In the genomic region with DNA sequence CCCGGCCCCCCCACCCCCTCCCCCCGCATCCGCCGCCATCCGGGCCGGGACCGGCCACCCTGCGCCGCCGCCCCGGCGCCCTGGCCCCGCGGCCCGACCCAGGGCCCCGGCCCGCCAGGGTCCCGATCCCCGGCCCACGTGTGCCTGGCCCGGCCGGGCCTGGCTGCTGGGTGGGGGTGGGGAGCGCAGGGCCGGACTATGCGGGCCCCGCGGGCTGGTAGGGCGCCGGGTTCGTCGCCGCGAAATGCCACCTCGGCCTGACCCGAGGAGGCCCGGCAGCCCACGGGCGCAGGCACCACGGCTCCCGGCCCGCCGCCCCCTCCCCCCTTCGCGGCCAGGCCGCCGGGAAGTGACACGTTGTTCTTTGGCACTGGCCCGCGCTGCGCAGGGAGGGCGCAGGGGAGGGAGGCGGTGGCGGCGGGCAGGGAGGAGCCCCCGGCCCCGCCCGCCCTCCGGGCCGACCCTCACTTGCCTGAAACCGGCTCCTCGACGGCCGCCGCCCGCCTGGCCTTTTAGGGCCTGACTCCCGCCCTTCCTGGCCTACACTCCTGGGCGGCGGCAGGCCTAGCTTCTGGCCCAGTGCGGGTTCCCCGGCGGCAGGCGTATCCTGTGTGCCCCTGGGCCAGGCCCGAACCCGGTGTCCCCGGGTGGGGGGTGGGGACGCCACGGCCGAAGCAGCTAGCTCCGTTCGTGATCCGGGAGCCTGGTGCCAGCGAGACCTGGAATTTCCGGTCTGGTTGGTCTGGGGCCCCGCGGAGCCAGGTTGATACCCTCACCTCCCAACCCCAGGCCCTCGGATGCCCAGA, we compare ENCODE assay signal across 8 cellular contexts. TPM values are rescaled to one million over a fixed set of nuclear protein-coding genes. Genes with fewer than 3 reads are reported as not detected.
DNase-seq lines count a peak whose midpoint lies in the region; ATAC-seq and TF ChIP-seq lines count a peak whose summit lies in the region.

No MANE protein-coding gene starts in this region.

- no peaks in the 10 kb centered on the region for H3K27me3 ChIP-seq in IMR-90 (ENCODE audit: control insufficient read depth, insufficient read depth, low read length)
- no peaks in the 10 kb centered on the region for H3K27me3 ChIP-seq in body of pancreas

- H3K79me1 ChIP-seq in IMR-90 (ENCODE audit: low read depth in 1 of 2, low read length in 2 of 2): peaks cover 0 to 29% of the 10 kb centered on the region in 2 experiments; a peak in 2 of 4 replicates

- ATAC-seq in GM21529 (IDR thresholded peaks at IDR 0.05; ENCODE audit: unreplicated experiment) (peak; percentile 39), IMR-90 (ENCODE audit: low read depth) (peak; percentile 70), body of pancreas (peak; percentile 78)

- BruUV-seq in IMR-90 (replicated peaks; lab: Mats Ljungman, UMichigan): no TSS peak

- intact Hi-C loops in IMR-90 (cut with micrococcal nuclease) (loop anchor here (1.0 to 2.0 kb wide), 2 partner anchors 16 to 48 kb away; a partner anchor contains a TSS), body of pancreas (cut with DNase I) (no loop called here)

- POLR2A ChIA-PET in IMR-90 (lab: Charles Lee; ENCODE audit: unreplicated experiment): interaction anchor here (0.9 to 1.5 kb wide), 2 partner anchors 23 to 50 kb away, joined by 4 to 5 read pairs; a partner anchor contains a TSS

- TF ChIP-seq POLR2A in IMR-90 (IDR thresholded peaks at IDR 0.05; ENCODE audit: low read depth, low read length) (peak; percentile 87), body of pancreas (IDR thresholded peaks at IDR 0.05) (peak; percentile 33 to 66 (median 51))

- peak overlapping the region; percentile 83 for H2BK120ac ChIP-seq in IMR-90 (ENCODE audit: low read depth, low read length)

- H2BK15ac ChIP-seq in IMR-90 (ENCODE audit: low read depth, low read length): peak overlapping the region; percentile 70; the same call in 1 of the 3 replicates

- H2AK5ac ChIP-seq in IMR-90 (ENCODE audit: low read depth, low read length): peak overlapping the region; percentile 63

- H4K20me1 ChIP-seq in IMR-90 (ENCODE audit: insufficient read depth, low read length): peaks cover 50% of the 10 kb centered on the region

- CTCF ChIA-PET in IMR-90 (lab: Yijun Ruan, JAX): no interaction called here

- H4K91ac ChIP-seq in IMR-90 (ENCODE audit: insufficient read depth, low read depth, low read length): peak overlapping the region; percentile 97

- in situ Hi-C loops in G401 (cut with HindIII; ENCODE audit: low sequenced_read_pairs) (no loop called here), IMR-90 (cut with MboI; ENCODE audit: low sequenced_read_pairs) (no loop called here)

- DNase-seq in G401 (ENCODE audit: low spot score) (peak; percentile 43), IMR-90 (peak; percentile 76), T-helper 9 cell (peak; percentile 70), body of pancreas (peak; percentile 86 to 88 (median 86)), NCI-H1930 (lab: John Stamatoyannopoulos, UW) (no peak)

- H3K4me2 ChIP-seq in IMR-90 (ENCODE audit: low read depth, low read length): peak overlapping the region; percentile 93

- no peaks in the 10 kb centered on the region for H3K9me3 ChIP-seq in IMR-90 (ENCODE audit: control insufficient read depth, insufficient read depth, low read length)
- no peaks in the 10 kb centered on the region for H3K9me3 ChIP-seq in body of pancreas
- H3K9me3 ChIP-seq in iPS-18c (ENCODE audit: control insufficient read depth, insufficient read depth, low read length): no peaks in the 10 kb centered on the region

- H3K36me3 ChIP-seq in IMR-90 (ENCODE audit: control insufficient read depth, insufficient read depth, low read length) (peaks cover 24% of the 10 kb centered on the region), body of pancreas (replicated peaks in 1 of 2; ENCODE audit: insufficient read depth in 1 of 2, low read depth in 2 of 2) (no peaks in the 10 kb centered on the region)

- H3K14ac ChIP-seq in IMR-90 (replicated peaks; ENCODE audit: low read depth, low read length): peak overlapping the region; percentile 90

- peak overlapping the region; percentile 85 for H3K56ac ChIP-seq in IMR-90 (ENCODE audit: extremely low read depth, insufficient read depth, low read length)

- H3K9ac ChIP-seq in IMR-90 (ENCODE audit: low read depth, low read length): peak overlapping the region; percentile 98

- H3K4me3 ChIP-seq in IMR-90 (ENCODE audit: insufficient read depth, low read depth, low read length) (peak overlapping the region; percentile 91), body of pancreas (peak overlapping the region; percentile 54 to 97), iPS-18c (ENCODE audit: insufficient read depth, low read depth, low read length) (peak overlapping the region; percentile 84), skin epidermis (peak overlapping the region; percentile 70 to 85 (median 83))

- peaks cover 21% of the 10 kb centered on the region for H3K4me1 ChIP-seq in IMR-90 (ENCODE audit: control insufficient read depth, insufficient read depth, low read length)
- H3K4me1 ChIP-seq in body of pancreas: peaks cover 46% of the 10 kb centered on the region

- H3K4ac ChIP-seq in IMR-90 (ENCODE audit: low read depth, low read length): peak overlapping the region; percentile 97

- H3K27ac ChIP-seq in IMR-90 (ENCODE audit: insufficient read depth, low read length) (peak overlapping the region; percentile 99), body of pancreas (peak overlapping the region; percentile 97 to 99 (median 98)), skin epidermis (peak overlapping the region; percentile 86 to 100 (median 97))

- TF ChIP-seq CTCF in IMR-90 (conservative IDR thresholded peaks at IDR 0.05; ENCODE audit: low read depth, low read length): no peak
- no peak for TF ChIP-seq CTCF in body of pancreas (IDR thresholded peaks at IDR 0.05)

- peak overlapping the region; percentile 65 for H3K18ac ChIP-seq in IMR-90 (ENCODE audit: low read depth, low read length)

- peak overlapping the region; percentile 99 for H2BK5ac ChIP-seq in IMR-90 (ENCODE audit: low read depth, low read length, poor library complexity, severe bottlenecking)

- H2BK20ac ChIP-seq in IMR-90 (ENCODE audit: low read depth, low read length): no peak overlapping the region

- H4K8ac ChIP-seq in IMR-90 (ENCODE audit: low read depth in 2 of 2, low read length in 2 of 2): peak overlapping the region; percentile 88 to 90

- peak overlapping the region; percentile 100 for H2AK9ac ChIP-seq in IMR-90 (replicated peaks; ENCODE audit: low read depth, low read length, poor library complexity)

- H3K9me1 ChIP-seq in IMR-90 (ENCODE audit: insufficient read depth, low read length): peaks cover 18% of the 10 kb centered on the region

- WGBS in IMR-90 (ENCODE audit: extremely low coverage in 2 of 2, insufficient read length in 1 of 2), 2 experiments: no CpG with 5 or more reads among the region's 86 CpGs
- WGBS in body of pancreas, 2 donors: 0% methylated on average over 49 of the region's 86 CpGs; no CpG with 5 or more reads in 1 of the 2 donors

- H4K5ac ChIP-seq in IMR-90 (ENCODE audit: low read depth, low read length): peak overlapping the region; percentile 50

- dilution Hi-C loops in IMR-90 (cut with HindIII; ENCODE audit: low sequenced_read_pairs, unreplicated experiment): no loop called here

- peak overlapping the region; percentile 95 for H3K23ac ChIP-seq in IMR-90 (ENCODE audit: low read depth, low read length)

- peak overlapping the region; percentile 85 for H2AFZ ChIP-seq in IMR-90 (replicated peaks; ENCODE audit: low read length, poor library complexity)

- TF ChIP-seq RAD21 in IMR-90 (IDR thresholded peaks at IDR 0.05; ENCODE audit: low read length): no peak

TF ChIP-seq in IMR-90, 13 proteins besides CTCF, POLR2A, EP300 and RAD21 (continues in another document):
- TF ChIP-seq MAZ (IDR thresholded peaks at IDR 0.05; ENCODE audit: borderline replicate concordance, low read depth, low read length): peak; percentile 80; the same call in 1 of the 2 replicates
- 0 out of 2 replicates have a peak, but pooled peaks have one; percentile 3 for TF ChIP-seq BHLHE40 (IDR thresholded peaks at IDR 0.05; ENCODE audit: low read depth, low read length)

RNA-seq across cellular contexts. Expression of a gene that starts 0.5 kb away (rescaled TPM):
- total RNA-seq in G401 (2014; rRNA removed; shearing (Covaris generic)): 295 and 341 TPM in 2 replicates
- 225 TPM in 2 replicates for total RNA-seq in IMR-90 (2012; rRNA removed)
- polyA plus RNA-seq in IMR-90 (2012; rRNA removed): 274 and 300 TPM in 2 replicates
- 216 and 229 TPM in 2 replicates for polyA plus RNA-seq in IMR-90 (2012; cell fraction: cytosol; rRNA removed)
- 361 and 453 TPM in 2 replicates for polyA plus RNA-seq in IMR-90 (2012; cell fraction: nucleus; rRNA removed; ENCODE audit: low replicate concordance)
- 100 to 1,000 TPM; 146 to 213 TPM for total RNA-seq in body of pancreas

RNA-seq across cellular contexts. Expression of a gene that starts 15.9 kb away (rescaled TPM):
- 629 and 907 TPM in 2 replicates for total RNA-seq in G401 (2014; rRNA removed; shearing (Covaris generic))
- total RNA-seq in IMR-90 (2012; rRNA removed) (697 and 872 TPM in 2 replicates), body of pancreas (10 to 100 TPM; 75.0 to 83.7 TPM)
- polyA plus RNA-seq in IMR-90 (2012; rRNA removed): 474 and 514 TPM in 2 replicates
- polyA plus RNA-seq in IMR-90 (2012; cell fraction: cytosol; rRNA removed): 246 and 479 TPM in 2 replicates
- polyA plus RNA-seq in IMR-90 (2012; cell fraction: nucleus; rRNA removed; ENCODE audit: low replicate concordance): 457 and 630 TPM in 2 replicates

RNA-seq across cellular contexts. Expression of a gene that starts 22.5 kb away (rescaled TPM):
- total RNA-seq in G401 (2014; rRNA removed; shearing (Covaris generic)): 20.7 and 31.2 TPM in 2 replicates
- total RNA-seq in IMR-90 (2012; rRNA removed) (9.7 and 10.8 TPM in 2 replicates), body of pancreas (10 to 100 TPM; 11.5 to 13.5 TPM)
- polyA plus RNA-seq in IMR-90 (2012; rRNA removed): 16.5 and 19.5 TPM in 2 replicates
- polyA plus RNA-seq in IMR-90 (2012; cell fraction: cytosol; rRNA removed): 28.8 and 38.6 TPM in 2 replicates
- 32.2 and 40.8 TPM in 2 replicates for polyA plus RNA-seq in IMR-90 (2012; cell fraction: nucleus; rRNA removed; ENCODE audit: low replicate concordance)

RNA-seq across cellular contexts. Expression of a gene that starts 39.1 kb away (rescaled TPM):
- total RNA-seq in G401 (2014; rRNA removed; shearing (Covaris generic)): not detected in 2 replicates
- total RNA-seq in IMR-90 (2012; rRNA removed): not detected in 2 replicates
- not detected in 2 replicates for polyA plus RNA-seq in IMR-90 (2012; rRNA removed)
- not detected in 2 replicates for polyA plus RNA-seq in IMR-90 (2012; cell fraction: cytosol; rRNA removed)
- 0.02 TPM in 1 of 2 replicates, not detected in the other for polyA plus RNA-seq in IMR-90 (2012; cell fraction: nucleus; rRNA removed; ENCODE audit: low replicate concordance)
- 10 to 100 TPM; 11.7 to 18.8 TPM for total RNA-seq in body of pancreas

RNA-seq across cellular contexts. Expression of a gene that starts 46.5 kb away (rescaled TPM):
- 6.7 and 10.7 TPM in 2 replicates for total RNA-seq in G401 (2014; rRNA removed; shearing (Covaris generic))
- 1.9 and 2.9 TPM in 2 replicates for total RNA-seq in IMR-90 (2012; rRNA removed)
- polyA plus RNA-seq in IMR-90 (2012; rRNA removed): 5.7 and 5.8 TPM in 2 replicates
- 2.4 and 3.5 TPM in 2 replicates for polyA plus RNA-seq in IMR-90 (2012; cell fraction: cytosol; rRNA removed)
- polyA plus RNA-seq in IMR-90 (2012; cell fraction: nucleus; rRNA removed; ENCODE audit: low replicate concordance): 20.0 and 46.7 TPM in 2 replicates
- total RNA-seq in body of pancreas: 10 to 100 TPM in 1 of 2 donors, 1 to 10 TPM in 1; 7.5 to 12.2 TPM

Comparison
In these comparisons a context has a peak if more than half of its experiments do, and no peak if none do; other contexts are left out.
1. DNase-seq: peak in G401 (single experiment), IMR-90 (single experiment), T-helper 9 cell (single experiment) and body of pancreas (4 of 4); none in NCI-H1930 (0 of 2).
2. Peak in every context shown above with its lines, with median percentiles within 50 percentile points of each other: ATAC-seq, H3K27ac ChIP-seq and H3K4me3 ChIP-seq.